8 cellular contexts compared by ENCODE assay signal in genomic region chr3:179324270-179324754, GRCh38. TPM values are rescaled to one million over a fixed set of nuclear protein-coding genes. Genes with fewer than 3 reads are reported as not detected.
DNase-seq lines count a peak whose midpoint lies in the region; ATAC-seq and TF ChIP-seq lines count a peak whose summit lies in the region.

No MANE protein-coding gene starts in this region.

- TF ChIP-seq CTCF in activated B cell treated with CpG ODN at 0.5 μM for 24 hours (IDR thresholded peaks at IDR 0.05), result no peak

- H3K4me3 Mint-ChIP-seq in activated B cell treated with CpG ODN at 0.5 μM for 24 hours, result peak overlapping the region; percentile 87

- no peaks in the 10 kb centered on the region for H3K27me3 ChIP-seq in HUES48 (ENCODE audit: control insufficient read depth, insufficient read depth, low read length)

- H3K36me3 Mint-ChIP-seq in activated B cell treated with CpG ODN at 0.5 μM for 24 hours (ENCODE audit: low read depth), result peaks cover 28% of the 10 kb centered on the region

- ATAC-seq in activated B cell treated with CpG ODN at 0.5 μM for 24 hours (ENCODE audit: low read depth), result no peak
- ATAC-seq in GM18907 (IDR thresholded peaks at IDR 0.05; ENCODE audit: unreplicated experiment), result no peak
- ATAC-seq in GM21526 (IDR thresholded peaks at IDR 0.05; ENCODE audit: low FRiP score, unreplicated experiment), result no peak

- CTCF ChIA-PET in activated B cell treated with CpG ODN at 0.5 μM for 24 hours (lab: Charles Lee), result interaction anchor here (5.6 kb wide), 1 partner anchor 308 kb away, joined by 40 read pairs; no protein-coding TSS in a partner anchor

- intact Hi-C loops in activated B cell treated with CpG ODN at 0.5 μM for 24 hours (cut with micrococcal nuclease), result loop anchor here (5.0 kb wide), 2 partner anchors 108 to 1588 kb away; partner anchors contain the start of gene FXR1

- peaks cover 19% of the 10 kb centered on the region for H3K4me1 ChIP-seq in HUES48 (ENCODE audit: control insufficient read depth, insufficient read depth, low read length)

- H3K27ac ChIP-seq in HUES48 (ENCODE audit: low read depth, low read length) (no peak overlapping the region), skin epidermis (peak overlapping the region in 15 of 21 experiments; percentile 80 to 98 (median 95))

- peaks cover 36% of the 10 kb centered on the region for H3K4me1 Mint-ChIP-seq in activated B cell treated with CpG ODN at 0.5 μM for 24 hours

- POLR2A ChIA-PET in activated B cell treated with CpG ODN at 0.5 μM for 24 hours (lab: Charles Lee), result interaction anchor here (1.0 to 2.3 kb wide), 3 partner anchors 22 to 115 kb away, joined by 3 to 11 read pairs (median 5); no protein-coding TSS in a partner anchor

- H3K36me3 ChIP-seq in HUES48 (ENCODE audit: control insufficient read depth, insufficient read depth, low read length), result peaks cover 34% of the 10 kb centered on the region

- peak overlapping the region; percentile 89 for H3K27ac Mint-ChIP-seq in activated B cell treated with CpG ODN at 0.5 μM for 24 hours

- no peaks in the 10 kb centered on the region for H3K27me3 Mint-ChIP-seq in activated B cell treated with CpG ODN at 0.5 μM for 24 hours

- H3K4me3 ChIP-seq in HUES48 (ENCODE audit: low read depth, low read length) (peak overlapping the region; percentile 98), skin epidermis (peak overlapping the region; percentile 73 to 93 (median 81))

- peak overlapping the region; percentile 92 for H3K9ac ChIP-seq in HUES48 (ENCODE audit: low read depth, low read length)

- H3K9me3 ChIP-seq in HUES48 (ENCODE audit: control insufficient read depth, insufficient read depth, low read length), result no peaks in the 10 kb centered on the region

- DNase-seq in DMS 273 treated with DMSO at 0.1 percent for 48 hours (lab: John Stamatoyannopoulos, UW) (peak; percentile 26), activated B cell treated with CpG ODN at 0.5 μM for 24 hours (no peak), hepatic stellate cell (ENCODE audit: low spot score) (peak; percentile 59), T1000 (lab: John Stamatoyannopoulos, UW) (no peak)

- no peaks in the 10 kb centered on the region for H3K9me3 Mint-ChIP-seq in activated B cell treated with CpG ODN at 0.5 μM for 24 hours

RNA-seq across cellular contexts. Expression of gene ZNF639, which starts 1.5 kb away (rescaled TPM):
- total RNA-seq in activated B cell treated with CpG ODN at 0.5 μM for 24 hours, result 37.1 and 41.4 TPM in 2 replicates

RNA-seq across cellular contexts. Expression of gene MFN1, which starts 23.2 kb away (rescaled TPM):
- 64.9 and 65.3 TPM in 2 replicates for total RNA-seq in activated B cell treated with CpG ODN at 0.5 μM for 24 hours

Comparison
In these comparisons a context has a peak if more than half of its experiments do, and no peak if none do; other contexts are left out.
1. DNase-seq: peak in DMS 273 treated with DMSO at 0.1 percent for 48 hours (single experiment) and hepatic stellate cell (single experiment); none in activated B cell treated with CpG ODN at 0.5 μM for 24 hours (single experiment) and T1000 (single experiment).